Comparison of ENCODE assay signal across 19 cellular contexts in the genomic region with DNA sequence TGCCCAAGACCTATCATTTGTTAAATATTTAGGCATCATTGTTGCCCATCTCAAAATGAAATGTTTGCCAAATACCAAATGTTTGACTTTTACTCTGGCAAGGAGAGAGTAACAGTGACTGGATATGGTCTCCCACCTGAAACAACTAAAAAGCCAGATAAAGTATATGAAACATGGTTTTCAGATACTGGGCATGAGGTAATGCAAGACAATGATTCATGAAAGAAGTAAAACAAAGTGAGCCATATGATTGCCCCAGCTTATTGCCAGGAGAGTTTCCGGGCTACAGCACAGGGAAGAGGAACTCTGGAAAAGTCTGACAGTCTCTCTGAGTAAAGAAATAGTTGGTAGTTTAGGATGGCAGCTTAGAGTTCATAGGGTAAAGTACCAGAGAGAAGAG.
A peak's percentile ranks its signal among the peaks of the same experiment; 100 is the strongest.
DNase-seq lines count a peak whose midpoint lies in the region; FAIRE-seq and TF ChIP-seq lines count a peak whose summit lies in the region.
"Had no signal": no experiment of that assay in that cellular context is flagged by ENCODE, and none has a peak within 500 bp of the region (broad histone marks: within the 10 kb centered on the region; RNA-seq: fewer than 3 reads in every experiment).

No MANE protein-coding gene starts in this region.

- H3K4me3 ChIP-seq in endothelial cell of umbilical vein (replicated peaks in 1 of 3; ENCODE audit: insufficient read depth in 1 of 3, low read depth in 1 of 3, low read length in 3 of 3), result no peak overlapping the region
- H3K4me3 ChIP-seq: esophagus muscularis mucosa, right lobe of liver had no signal

- no peaks in the 10 kb centered on the region for H3K79me2 ChIP-seq in endothelial cell of umbilical vein (ENCODE audit: control insufficient read depth, insufficient read depth, low read length)

- no peak for TF ChIP-seq POLR2A in endothelial cell of umbilical vein (IDR thresholded peaks at IDR 0.05; ENCODE audit: low read depth, low read length)

- H3K27me3 ChIP-seq in endothelial cell of umbilical vein (ENCODE audit: control insufficient read depth in 2 of 2, insufficient read depth in 2 of 2, low read length in 2 of 2), result no peaks in the 10 kb centered on the region
- H3K27me3 ChIP-seq: esophagus muscularis mucosa, right lobe of liver had no signal

- CTCF ChIA-PET in endothelial cell of umbilical vein (lab: Charles Lee), result interaction anchor here (0.9 kb wide), 1 partner anchor 73 kb away, joined by 3 read pairs; no protein-coding TSS in a partner anchor

- DNase-seq in DMS 273 (lab: John Stamatoyannopoulos, UW; ENCODE audit: unreplicated experiment) (peak; percentile 62), NCI-H226 (peak; percentile 94), endothelial cell of umbilical vein (ENCODE audit: low read depth, low spot score) (peak; percentile 64), lung microvascular endothelial cell (ENCODE audit: low read depth in 2 of 2) (peak; percentile 45 to 53), ACHN (no peak), DMS79 treated with DMSO at 0.1 percent for 48 hours (lab: John Stamatoyannopoulos, UW) (no peak), NCI-H1436 treated with DMSO at 0.1 percent for 48 hours (lab: John Stamatoyannopoulos, UW) (no peak), NCI-H82 treated with DMSO at 0.1 percent for 48 hours (lab: John Stamatoyannopoulos, UW; ENCODE audit: unreplicated experiment) (no peak)
- DNase-seq: activated B cell treated with CpG ODN at 0.5 μM for 24 hours; activated CD8-positive, alpha-beta T cell treated with anti-CD3 and anti-CD28 coated beads for 36 hours; activated naive CD4-positive, alpha-beta T cell treated with anti-CD3 and anti-CD28 coated beads, Interleukin-2, amount 50 U/mL, for 16 hours; activated T-cell treated with anti-CD3 and anti-CD28 coated beads, Interleukin-2, amount 50 U/mL, for 24 hours; CD4-positive, alpha-beta memory T cell; GOT3; hippocampal formation; right lobe of liver; SHP77 treated with DMSO at 0.1 percent for 48 hours; stimulated activated naive CD8-positive, alpha-beta T cell treated with anti-CD3 and anti-CD28 coated beads, Interleukin-15, amount 100 ng/mL, for 72 hours had no signal

- dilution Hi-C loops in endothelial cell of umbilical vein (cut with MboI; ENCODE audit: extremely low pct_ligation_motif_present, low sequenced_read_pairs), result no loop called here

- peak overlapping the region; percentile 54 for H3K9ac ChIP-seq in endothelial cell of umbilical vein (replicated peaks; ENCODE audit: extremely low read depth, insufficient read depth, low read length)

- in situ Hi-C loops in ACHN (cut with HindIII; ENCODE audit: low pct_ligation_motif_present, low pct_unique_long_range_greater_than_20kb, low sequenced_read_pairs), result no loop called here

- peaks cover 23% of the 10 kb centered on the region for H3K4me1 ChIP-seq in endothelial cell of umbilical vein (ENCODE audit: control insufficient read depth, extremely low read depth, insufficient read depth, low read length)
- H3K4me1 ChIP-seq: right lobe of liver had no signal

- no peak for TF ChIP-seq CTCF in endothelial cell of umbilical vein (IDR thresholded peaks at IDR 0.05; ENCODE audit: extremely low read depth in 1 of 2, insufficient read depth in 1 of 2, low read depth in 1 of 2, low read length in 2 of 2)

- H3K9me1 ChIP-seq in endothelial cell of umbilical vein (replicated peaks; ENCODE audit: control insufficient read depth, extremely low read depth, insufficient read depth, low read length), result no peaks in the 10 kb centered on the region

- POLR2A ChIA-PET in endothelial cell of umbilical vein (lab: Charles Lee), result no interaction called here

- no peaks in the 10 kb centered on the region for H3K9me3 ChIP-seq in endothelial cell of umbilical vein (replicated peaks; ENCODE audit: control insufficient read depth, insufficient read depth, low read length)
- H3K9me3 ChIP-seq: right lobe of liver had no signal

- H3K4me2 ChIP-seq in endothelial cell of umbilical vein (ENCODE audit: insufficient read depth, low read length), result peak overlapping the region; percentile 4

- peak overlapping the region; percentile 86 for H3K27ac ChIP-seq in endothelial cell of umbilical vein (ENCODE audit: insufficient read depth, low read depth, low read length)
- H3K27ac ChIP-seq: esophagus muscularis mucosa, right lobe of liver had no signal

- intact Hi-C loops in endothelial cell of umbilical vein (cut with micrococcal nuclease), result loop anchor here (1.0 kb wide), 1 partner anchor 14 kb away; no protein-coding TSS in a partner anchor

- H2AFZ ChIP-seq in endothelial cell of umbilical vein (ENCODE audit: low read depth, low read length), result peak overlapping the region; percentile 71

- H4K20me1 ChIP-seq in endothelial cell of umbilical vein (replicated peaks; ENCODE audit: control insufficient read depth, extremely low read depth, insufficient read depth, low read length), result no peaks in the 10 kb centered on the region

- no TSS peak for BruUV-seq in endothelial cell of umbilical vein (replicated peaks; lab: Mats Ljungman, UMichigan)

- no peaks in the 10 kb centered on the region for H3K36me3 ChIP-seq in endothelial cell of umbilical vein (ENCODE audit: control insufficient read depth in 2 of 2, extremely low read depth in 1 of 2, insufficient read depth in 2 of 2, low read length in 2 of 2)
- H3K36me3 ChIP-seq: esophagus muscularis mucosa, right lobe of liver had no signal

- FAIRE-seq in endothelial cell of umbilical vein (lab: Jason Lieb, UNC), result peak; percentile 63

TF ChIP-seq in endothelial cell of umbilical vein, 7 proteins besides CTCF, POLR2A, EP300 and RAD21:
- no peak for TF ChIP-seq MYC (IDR thresholded peaks at IDR 0.05; ENCODE audit: low read depth, low read length)
- TF ChIP-seq GATA2 (IDR thresholded peaks at IDR 0.05; ENCODE audit: insufficient read depth, insufficient read length, low read depth, low read length), result peak; percentile 70
- TF ChIP-seq FOS (IDR thresholded peaks at IDR 0.05; ENCODE audit: borderline replicate concordance, insufficient read depth, low read length), result peak; percentile 71

Comparison
In these comparisons a context has a peak if more than half of its experiments do, and no peak if none do; other contexts are left out.
1. DNase-seq: peak in DMS 273 (single experiment), NCI-H226 (single experiment), endothelial cell of umbilical vein (single experiment) and lung microvascular endothelial cell (2 of 2); none in ACHN (single experiment), DMS79 treated with DMSO at 0.1 percent for 48 hours (single experiment), NCI-H1436 treated with DMSO at 0.1 percent for 48 hours (single experiment) and NCI-H82 treated with DMSO at 0.1 percent for 48 hours (single experiment).